Comparison of ENCODE assay signal across 2 cellular contexts in genomic region chr14:31405106-31405505, GRCh38.
TF ChIP-seq lines count a peak whose summit lies in the region.

No MANE protein-coding gene starts in this region.

TF ChIP-seq in GM23338, 12 proteins besides CTCF, POLR2A, EP300 and RAD21:
- TF ChIP-seq ETS1 (IDR thresholded peaks at IDR 0.05) = no peak
- no peak for TF ChIP-seq POLR2AphosphoS5 (IDR thresholded peaks at IDR 0.05; ENCODE audit: low read depth)
- TF ChIP-seq JUNB (IDR thresholded peaks at IDR 0.05; ENCODE audit: unreplicated experiment) = no peak
- TF ChIP-seq ZNF462 (CRISPR knock-in tag; IDR thresholded peaks at IDR 0.05) = no peak

TF ChIP-seq in H1, 55 proteins besides CTCF, POLR2A, EP300 and RAD21:
- TF ChIP-seq KDM4A (IDR thresholded peaks at IDR 0.05; ENCODE audit: low read depth, low read length, severe bottlenecking) = no peak
- no peak for TF ChIP-seq SP4 (IDR thresholded peaks at IDR 0.05; ENCODE audit: low read length)
- TF ChIP-seq CEBPB (IDR thresholded peaks at IDR 0.05; ENCODE audit: low read depth, low read length) = no peak
- TF ChIP-seq USF2 (IDR thresholded peaks at IDR 0.05; ENCODE audit: low read length) = no peak
- TF ChIP-seq SAP30 (IDR thresholded peaks at IDR 0.05; ENCODE audit: insufficient read depth, insufficient replicate concordance, low read length) = no peak
- TF ChIP-seq TAF1 (IDR thresholded peaks at IDR 0.05; ENCODE audit: low read depth, low read length) = no peak
- TF ChIP-seq RNF2 (IDR thresholded peaks at IDR 0.05; ENCODE audit: borderline replicate concordance, low read depth, low read length, missing control alignments, poor library complexity, severe bottlenecking) = no peak
- no peak for TF ChIP-seq RFX5 (IDR thresholded peaks at IDR 0.05; ENCODE audit: borderline replicate concordance, low read depth, low read length)
- TF ChIP-seq TAF7 (optimal IDR thresholded peaks at IDR 0.05; ENCODE audit: borderline replicate concordance, low read depth, low read length) = no peak
- no peak for TF ChIP-seq KDM1A (IDR thresholded peaks at IDR 0.05; ENCODE audit: borderline replicate concordance, low read length)
- TF ChIP-seq PHF8 (conservative IDR thresholded peaks at IDR 0.05; ENCODE audit: low read depth, low read length) = no peak
- no peak for TF ChIP-seq ATF3 (IDR thresholded peaks at IDR 0.05; ENCODE audit: insufficient read depth, low read depth, low read length)
- TF ChIP-seq HDAC2 (IDR thresholded peaks at IDR 0.05; ENCODE audit: borderline replicate concordance in 1 of 2, low read depth in 2 of 2, low read length in 2 of 2) = no peak
- TF ChIP-seq SIN3A (conservative IDR thresholded peaks at IDR 0.05 in 1 of 2, IDR thresholded peaks at IDR 0.05 in 1 of 2; ENCODE audit: low read depth in 1 of 2, low read length in 2 of 2) = no peak
- TF ChIP-seq FOSL1 (IDR thresholded peaks at IDR 0.05; ENCODE audit: insufficient read depth, low read depth, low read length) = no peak
- TF ChIP-seq E2F6 (IDR thresholded peaks at IDR 0.05) = no peak
- TF ChIP-seq NRF1 (IDR thresholded peaks at IDR 0.05; ENCODE audit: low read depth, low read length) = no peak
